ENCODE assay signal across 11 cellular contexts in genomic region chr2:30139131-30139870, GRCh38. TPM values are rescaled to one million over a fixed set of nuclear protein-coding genes. Genes with fewer than 3 reads are reported as not detected.
DNase-seq lines count a peak whose midpoint lies in the region; ATAC-seq, FAIRE-seq and TF ChIP-seq lines count a peak whose summit lies in the region.
"Had no signal": no experiment of that assay in that cellular context is flagged by ENCODE, and none has a peak within 500 bp of the region (broad histone marks: within the 10 kb centered on the region; RNA-seq: fewer than 3 reads in every experiment).

No MANE protein-coding gene starts in this region.

- intact Hi-C loops in sigmoid colon (cut with DNase I) (no loop called here), left ventricle myocardium inferior (cut with micrococcal nuclease) (no loop called here)

- H3K36me3 ChIP-seq in sigmoid colon (no peaks in the 10 kb centered on the region), left ventricle myocardium inferior (no peaks in the 10 kb centered on the region)
- H3K36me3 ChIP-seq: right atrium auricular region had no signal

- H3K27ac ChIP-seq in sigmoid colon = no peak overlapping the region
- no peak overlapping the region for H3K27ac ChIP-seq in left ventricle myocardium inferior (replicated peaks)
- H3K27ac ChIP-seq: right atrium auricular region had no signal

- H3K4me3 ChIP-seq in sigmoid colon = no peak overlapping the region
- no peak overlapping the region for H3K4me3 ChIP-seq in left ventricle myocardium inferior
- H3K4me3 ChIP-seq: right atrium auricular region had no signal

- H3K27me3 ChIP-seq in sigmoid colon (no peaks in the 10 kb centered on the region), left ventricle myocardium inferior (ENCODE audit: low read depth) (no peaks in the 10 kb centered on the region)
- H3K27me3 ChIP-seq: right atrium auricular region had no signal

- FAIRE-seq in GM12892 (lab: Jason Lieb, UNC) = peak; percentile 53
- FAIRE-seq: RCC 7860 had no signal

- 45 to 53% methylated on average over 6 of the region's 6 CpGs for WGBS in sigmoid colon, 2 donors

- TF ChIP-seq POLR2A in GM12892 (IDR thresholded peaks at IDR 0.05; ENCODE audit: low read depth, low read length) = no peak
- TF ChIP-seq POLR2A in sigmoid colon (IDR thresholded peaks at IDR 0.05) = no peak

- DNase-seq in GM12892 (ENCODE audit: insufficient read length) = no peak
- peak; percentile 51 for DNase-seq in central memory CD4-positive, alpha-beta T cell
- DNase-seq in sigmoid colon = no peak
- no peak for DNase-seq in NCI-H2227 treated with DMSO at 0.1 percent for 48 hours (lab: John Stamatoyannopoulos, UW)
- no peak for DNase-seq in left ventricle myocardium inferior
- no peak for DNase-seq in medulla oblongata (ENCODE audit: extremely low spot score)
- DNase-seq: DND-41 had no signal

- TF ChIP-seq EP300 in sigmoid colon (IDR thresholded peaks at IDR 0.05) = no peak

- H3K4me1 ChIP-seq in sigmoid colon = no peaks in the 10 kb centered on the region
- no peaks in the 10 kb centered on the region for H3K4me1 ChIP-seq in left ventricle myocardium inferior
- H3K4me1 ChIP-seq: right atrium auricular region had no signal

- ATAC-seq in GM21390 (IDR thresholded peaks at IDR 0.05; ENCODE audit: unreplicated experiment) (peak; percentile 82), HG03521 (IDR thresholded peaks at IDR 0.05; ENCODE audit: unreplicated experiment) (peak; percentile 63)

- TF ChIP-seq CTCF in sigmoid colon (IDR thresholded peaks at IDR 0.05) (no peak), left ventricle myocardium inferior (IDR thresholded peaks at IDR 0.05; ENCODE audit: borderline replicate concordance) (no peak)

- no peaks in the 10 kb centered on the region for H3K9me3 ChIP-seq in sigmoid colon
- H3K9me3 ChIP-seq in left ventricle myocardium inferior (replicated peaks) = no peaks in the 10 kb centered on the region
- H3K9me3 ChIP-seq: right atrium auricular region had no signal

RNA-seq across cellular contexts. Expression of gene YPEL5, which starts 7.5 kb away (rescaled TPM):
- 22.3 TPM for polyA plus RNA-seq in GM12892 (2012; ENCODE audit: missing spikeins)
- 100 to 1,000 TPM; 116 to 155 (median 139) TPM for total RNA-seq in sigmoid colon
- 100 to 1,000 TPM in 1 of 3 donors, 10 to 100 TPM in 2; 36.9 to 132 (median 93.7) TPM for polyA plus RNA-seq in sigmoid colon
- 63.6 TPM for total RNA-seq in left ventricle myocardium inferior
